11 cellular contexts compared by ENCODE assay signal in the genomic region with DNA sequence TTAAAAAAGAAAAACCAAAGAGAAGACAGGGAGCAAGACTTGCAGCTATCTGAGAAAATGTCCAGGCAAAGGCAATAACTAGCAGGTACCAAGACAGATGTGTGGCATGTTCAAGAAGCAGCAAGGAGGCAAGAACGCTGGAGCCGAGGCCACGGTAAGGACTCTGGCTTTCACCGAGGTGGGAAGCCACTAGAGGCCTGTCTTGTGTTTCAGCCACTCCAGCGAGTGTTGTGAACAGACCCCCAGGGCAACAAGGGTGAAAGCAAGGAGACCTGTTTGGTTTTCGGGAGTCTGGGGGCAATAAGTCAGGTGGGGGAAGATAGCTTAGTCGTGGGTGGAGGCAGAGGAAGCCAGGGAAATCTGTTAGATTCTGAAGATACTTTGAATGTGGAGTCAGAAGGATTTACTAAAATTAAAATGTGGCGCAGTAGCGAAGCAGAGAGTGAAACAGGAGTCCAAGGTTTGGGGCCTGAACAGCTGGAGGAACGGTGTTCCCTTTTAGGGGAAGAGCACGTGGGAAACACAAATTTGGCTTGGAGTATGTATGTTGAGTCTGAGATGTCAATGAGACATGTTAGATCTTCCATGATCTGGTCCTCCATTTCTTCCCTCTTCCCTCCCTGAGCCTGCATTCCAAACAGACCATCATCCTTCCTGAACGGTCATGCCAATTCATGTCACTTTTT. TPM values are rescaled to one million over a fixed set of nuclear protein-coding genes. Genes with fewer than 3 reads are reported as not detected.
A peak's percentile ranks its signal among the peaks of the same experiment; 100 is the strongest.
DNase-seq lines count a peak whose midpoint lies in the region; ATAC-seq and TF ChIP-seq lines count a peak whose summit lies in the region.
"Had no signal": no experiment of that assay in that cellular context is flagged by ENCODE, and none has a peak within 500 bp of the region (broad histone marks: within the 10 kb centered on the region; RNA-seq: fewer than 3 reads in every experiment).

No MANE protein-coding gene starts in this region.

- intact Hi-C loops in esophagus muscularis mucosa (cut with DNase I) = no loop called here
- intact Hi-C loops in heart left ventricle (cut with DNase I) = loop anchor here in 2 of 10 donors (10.0 kb wide), 1 partner anchor 89 kb away; a partner anchor contains a TSS

- WGBS in esophagus muscularis mucosa = 63% methylated on average over 12 of the region's 12 CpGs
- 63 to 70% (median 64%) methylated on average over 12 of the region's 12 CpGs for WGBS in heart left ventricle, 4 donors

- H3K27me3 ChIP-seq in esophagus muscularis mucosa (no peaks in the 10 kb centered on the region), skeletal muscle tissue (ENCODE audit: control insufficient read depth in 3 of 3, insufficient read depth in 3 of 3, low read length in 3 of 3) (no peaks in the 10 kb centered on the region), heart left ventricle (no peaks in the 10 kb centered on the region)

- ATAC-seq in WTC11 = no peak
- ATAC-seq in heart left ventricle = no peak

- peak overlapping the region in 3 of 4 donors; percentile 27 to 87 (median 76) for H3K4me3 ChIP-seq in esophagus muscularis mucosa
- no peak overlapping the region for H3K4me3 ChIP-seq in skeletal muscle tissue (ENCODE audit: low read length in 3 of 3)
- H3K4me3 ChIP-seq in heart left ventricle = peak overlapping the region in 1 of 12 donors; percentile 78

- H3K4me3 Mint-ChIP-seq in T-helper 1 cell treated with Interleukin-12 subunit alpha and Interleukin-12 subunit beta and Interleukin-4 antibody, amounts not matched to agents 30 μg/mL and 1 μg/mL, for 36 hours = peak overlapping the region; percentile 73
- peak overlapping the region; percentile 17 for H3K4me3 Mint-ChIP-seq in WTC11

- H3K36me3 ChIP-seq in esophagus muscularis mucosa (peaks cover 0 to 69% (median 58%) of the 10 kb centered on the region in 4 donors), skeletal muscle tissue (ENCODE audit: control insufficient read depth in 3 of 3, insufficient read depth in 3 of 3, low read length in 3 of 3) (peaks cover 40 to 53% (median 50%) of the 10 kb centered on the region in 3 donors), heart left ventricle (peaks cover 0 to 70% (median 60%) of the 10 kb centered on the region in 9 donors)

- peak overlapping the region; percentile 41 for H3K27ac Mint-ChIP-seq in T-helper 1 cell treated with Interleukin-12 subunit alpha and Interleukin-12 subunit beta and Interleukin-4 antibody, amounts not matched to agents 30 μg/mL and 1 μg/mL, for 36 hours
- H3K27ac Mint-ChIP-seq in WTC11 = peak overlapping the region; percentile 69

- H3K4me1 Mint-ChIP-seq in T-helper 1 cell treated with Interleukin-12 subunit alpha and Interleukin-12 subunit beta and Interleukin-4 antibody, amounts not matched to agents 30 μg/mL and 1 μg/mL, for 36 hours (ENCODE audit: low read depth) = peaks cover 76% of the 10 kb centered on the region
- H3K4me1 Mint-ChIP-seq in WTC11 = peaks cover 78% of the 10 kb centered on the region

- peaks cover 61% of the 10 kb centered on the region for H3K36me3 Mint-ChIP-seq in T-helper 1 cell treated with Interleukin-12 subunit alpha and Interleukin-12 subunit beta and Interleukin-4 antibody, amounts not matched to agents 30 μg/mL and 1 μg/mL, for 36 hours (ENCODE audit: low read depth)
- H3K36me3 Mint-ChIP-seq in WTC11 = peaks cover 71% of the 10 kb centered on the region

- POLR2A ChIA-PET in WTC11 (lab: Charles Lee) = interaction anchor here (0.6 to 1.1 kb wide), 3 partner anchors 10 to 572 kb away, joined by 3 to 5 read pairs (median 3); no protein-coding TSS in a partner anchor

- H3K27ac ChIP-seq in esophagus muscularis mucosa (replicated peaks in 1 of 4) (peak overlapping the region; percentile 93 to 98 (median 94)), skeletal muscle tissue (ENCODE audit: low read depth, low read length) (peak overlapping the region; percentile 98), heart left ventricle (no peak overlapping the region)
- H3K27ac ChIP-seq: 22Rv1 had no signal

- H3K9me3 ChIP-seq in esophagus muscularis mucosa = no peaks in the 10 kb centered on the region
- H3K9me3 ChIP-seq in skeletal muscle tissue (ENCODE audit: control insufficient read depth in 3 of 3, low read length in 3 of 3) = no peaks in the 10 kb centered on the region
- no peaks in the 10 kb centered on the region for H3K9me3 ChIP-seq in heart left ventricle

- no peaks in the 10 kb centered on the region for H3K27me3 Mint-ChIP-seq in T-helper 1 cell treated with Interleukin-12 subunit alpha and Interleukin-12 subunit beta and Interleukin-4 antibody, amounts not matched to agents 30 μg/mL and 1 μg/mL, for 36 hours (ENCODE audit: low read depth)
- no peaks in the 10 kb centered on the region for H3K27me3 Mint-ChIP-seq in WTC11 (ENCODE audit: low read depth)

- H3K4me1 ChIP-seq in esophagus muscularis mucosa (peaks cover 77 to 88% (median 87%) of the 10 kb centered on the region in 4 donors), skeletal muscle tissue (ENCODE audit: control insufficient read depth in 3 of 3, insufficient read depth in 3 of 3, low read length in 3 of 3) (peaks cover 70 to 84% (median 82%) of the 10 kb centered on the region in 3 donors), heart left ventricle (peaks cover 0 to 85% (median 61%) of the 10 kb centered on the region in 12 donors)

- no peak for DNase-seq in T-helper 1 cell
- no peak for DNase-seq in WTC11 (ENCODE audit: low spot score)
- DNase-seq in esophagus muscularis mucosa (ENCODE audit: extremely low spot score) = no peak
- DNase-seq in HuH-7.5 (ENCODE audit: low spot score) = no peak
- DNase-seq in kidney glomerular epithelial cell (lab: John Stamatoyannopoulos, UW) = no peak
- DNase-seq in heart left ventricle = no peak
- DNase-seq: foreskin fibroblast; stimulated activated naive CD4-positive, alpha-beta T cell had no signal

- no peak for TF ChIP-seq POLR2A in esophagus muscularis mucosa (IDR thresholded peaks at IDR 0.05; ENCODE audit: low read depth)
- TF ChIP-seq POLR2A in heart left ventricle (IDR thresholded peaks at IDR 0.05) = no peak

- no peak for TF ChIP-seq EP300 in esophagus muscularis mucosa (IDR thresholded peaks at IDR 0.05)

- CTCF ChIA-PET in WTC11 (lab: Charles Lee) = no interaction called here

- no peaks in the 10 kb centered on the region for H3K9me3 Mint-ChIP-seq in T-helper 1 cell treated with Interleukin-12 subunit alpha and Interleukin-12 subunit beta and Interleukin-4 antibody, amounts not matched to agents 30 μg/mL and 1 μg/mL, for 36 hours
- no peaks in the 10 kb centered on the region for H3K9me3 Mint-ChIP-seq in WTC11

- TF ChIP-seq CTCF in WTC11 (IDR thresholded peaks at IDR 0.05) (no peak), esophagus muscularis mucosa (IDR thresholded peaks at IDR 0.05) (no peak), heart left ventricle (IDR thresholded peaks at IDR 0.05) (no peak)

- H3K9ac ChIP-seq in skeletal muscle tissue (ENCODE audit: low read depth in 1 of 3, low read length in 3 of 3) = peak overlapping the region; percentile 32 to 60 (median 43)

TF ChIP-seq in WTC11, 78 proteins besides CTCF, POLR2A, EP300 and RAD21 (continues in another document):
- TF ChIP-seq, protein P1, sequence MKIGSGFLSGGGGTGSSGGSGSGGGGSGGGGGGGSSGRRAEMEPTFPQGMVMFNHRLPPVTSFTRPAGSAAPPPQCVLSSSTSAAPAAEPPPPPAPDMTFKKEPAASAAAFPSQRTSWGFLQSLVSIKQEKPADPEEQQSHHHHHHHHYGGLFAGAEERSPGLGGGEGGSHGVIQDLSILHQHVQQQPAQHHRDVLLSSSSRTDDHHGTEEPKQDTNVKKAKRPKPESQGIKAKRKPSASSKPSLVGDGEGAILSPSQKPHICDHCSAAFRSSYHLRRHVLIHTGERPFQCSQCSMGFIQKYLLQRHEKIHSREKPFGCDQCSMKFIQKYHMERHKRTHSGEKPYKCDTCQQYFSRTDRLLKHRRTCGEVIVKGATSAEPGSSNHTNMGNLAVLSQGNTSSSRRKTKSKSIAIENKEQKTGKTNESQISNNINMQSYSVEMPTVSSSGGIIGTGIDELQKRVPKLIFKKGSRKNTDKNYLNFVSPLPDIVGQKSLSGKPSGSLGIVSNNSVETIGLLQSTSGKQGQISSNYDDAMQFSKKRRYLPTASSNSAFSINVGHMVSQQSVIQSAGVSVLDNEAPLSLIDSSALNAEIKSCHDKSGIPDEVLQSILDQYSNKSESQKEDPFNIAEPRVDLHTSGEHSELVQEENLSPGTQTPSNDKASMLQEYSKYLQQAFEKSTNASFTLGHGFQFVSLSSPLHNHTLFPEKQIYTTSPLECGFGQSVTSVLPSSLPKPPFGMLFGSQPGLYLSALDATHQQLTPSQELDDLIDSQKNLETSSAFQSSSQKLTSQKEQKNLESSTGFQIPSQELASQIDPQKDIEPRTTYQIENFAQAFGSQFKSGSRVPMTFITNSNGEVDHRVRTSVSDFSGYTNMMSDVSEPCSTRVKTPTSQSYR (CRISPR knock-in tag; IDR thresholded peaks at IDR 0.05) = no peak
- no peak for TF ChIP-seq OVOL2 (CRISPR knock-in tag; IDR thresholded peaks at IDR 0.05; ENCODE audit: borderline replicate concordance)
- TF ChIP-seq SMAD3 (CRISPR knock-in tag; IDR thresholded peaks at IDR 0.05; ENCODE audit: borderline replicate concordance) = no peak
- TF ChIP-seq NR3C1 (CRISPR knock-in tag; conservative IDR thresholded peaks at IDR 0.05; ENCODE audit: low read depth) = no peak
- TF ChIP-seq, protein P2, sequence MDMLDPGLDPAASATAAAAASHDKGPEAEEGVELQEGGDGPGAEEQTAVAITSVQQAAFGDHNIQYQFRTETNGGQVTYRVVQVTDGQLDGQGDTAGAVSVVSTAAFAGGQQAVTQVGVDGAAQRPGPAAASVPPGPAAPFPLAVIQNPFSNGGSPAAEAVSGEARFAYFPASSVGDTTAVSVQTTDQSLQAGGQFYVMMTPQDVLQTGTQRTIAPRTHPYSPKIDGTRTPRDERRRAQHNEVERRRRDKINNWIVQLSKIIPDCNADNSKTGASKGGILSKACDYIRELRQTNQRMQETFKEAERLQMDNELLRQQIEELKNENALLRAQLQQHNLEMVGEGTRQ (CRISPR knock-in tag; IDR thresholded peaks at IDR 0.05) = no peak
- TF ChIP-seq MYBL2 (CRISPR knock-in tag; IDR thresholded peaks at IDR 0.05) = no peak
- TF ChIP-seq ESRRA (CRISPR knock-in tag; IDR thresholded peaks at IDR 0.05; ENCODE audit: borderline replicate concordance) = no peak
- TF ChIP-seq EMX1 (CRISPR knock-in tag; IDR thresholded peaks at IDR 0.05) = no peak
- TF ChIP-seq NFATC4 (CRISPR knock-in tag; IDR thresholded peaks at IDR 0.05) = no peak
- no peak for TF ChIP-seq TEAD4 (CRISPR knock-in tag; IDR thresholded peaks at IDR 0.05)
- TF ChIP-seq GABPB1 (CRISPR knock-in tag; IDR thresholded peaks at IDR 0.05) = no peak

RNA-seq across cellular contexts. Expression of a gene that starts 3.1 kb away (rescaled TPM):
- total RNA-seq in WTC11 (2021) (288 to 306 TPM (median 288 TPM) in 3 replicates), esophagus muscularis mucosa (100 to 1,000 TPM; 361 to 536 (median 485) TPM), skeletal muscle tissue (96.0 TPM), heart left ventricle (100 to 1,000 TPM; 113 to 299 (median 185) TPM)
- 100 to 1,000 TPM in 1 of 2 donors, 10 to 100 TPM in 1; 76.1 to 279 TPM for polyA plus RNA-seq in heart left ventricle

Comparison
In these comparisons a context has a peak if more than half of its experiments do, and no peak if none do; other contexts are left out.
1. H3K27ac ChIP-seq: peak in esophagus muscularis mucosa (4 of 4) and skeletal muscle tissue (single experiment); none in heart left ventricle (0 of 12).
2. H3K4me3 ChIP-seq: peak in esophagus muscularis mucosa (3 of 4); none in skeletal muscle tissue (0 of 3).